Comparison of ENCODE assay signal across 1 cellular context in the genomic region with DNA sequence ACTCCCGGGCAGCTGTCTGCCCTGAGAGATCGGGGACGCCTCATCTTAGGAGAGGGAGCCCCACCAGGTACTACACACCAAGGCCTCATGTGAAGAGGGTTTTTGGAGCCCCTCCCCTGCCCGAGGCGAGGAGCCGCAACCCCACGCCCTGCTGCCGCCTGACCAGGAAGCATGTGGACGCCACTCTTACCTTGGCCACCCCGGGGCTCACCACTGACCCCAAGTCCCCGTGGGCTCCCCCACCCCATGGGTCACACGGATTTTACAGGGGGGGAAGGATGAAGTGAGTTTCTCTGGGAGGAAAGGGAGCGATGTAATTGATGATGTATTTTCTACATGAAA.
TF ChIP-seq lines count a peak whose summit lies in the region.

No MANE protein-coding gene starts in this region.

TF ChIP-seq in GM23338, 12 proteins besides CTCF, POLR2A, EP300 and RAD21:
- TF ChIP-seq ZNF462 (CRISPR knock-in tag; IDR thresholded peaks at IDR 0.05) (no peak), JUNB (IDR thresholded peaks at IDR 0.05; ENCODE audit: unreplicated experiment) (no peak)
- TF ChIP-seq, protein P1, sequence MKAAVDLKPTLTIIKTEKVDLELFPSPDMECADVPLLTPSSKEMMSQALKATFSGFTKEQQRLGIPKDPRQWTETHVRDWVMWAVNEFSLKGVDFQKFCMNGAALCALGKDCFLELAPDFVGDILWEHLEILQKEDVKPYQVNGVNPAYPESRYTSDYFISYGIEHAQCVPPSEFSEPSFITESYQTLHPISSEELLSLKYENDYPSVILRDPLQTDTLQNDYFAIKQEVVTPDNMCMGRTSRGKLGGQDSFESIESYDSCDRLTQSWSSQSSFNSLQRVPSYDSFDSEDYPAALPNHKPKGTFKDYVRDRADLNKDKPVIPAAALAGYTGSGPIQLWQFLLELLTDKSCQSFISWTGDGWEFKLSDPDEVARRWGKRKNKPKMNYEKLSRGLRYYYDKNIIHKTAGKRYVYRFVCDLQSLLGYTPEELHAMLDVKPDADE (IDR thresholded peaks at IDR 0.05) = no peak
